Comparison of ENCODE assay signal across 8 cellular contexts in the genomic region with DNA sequence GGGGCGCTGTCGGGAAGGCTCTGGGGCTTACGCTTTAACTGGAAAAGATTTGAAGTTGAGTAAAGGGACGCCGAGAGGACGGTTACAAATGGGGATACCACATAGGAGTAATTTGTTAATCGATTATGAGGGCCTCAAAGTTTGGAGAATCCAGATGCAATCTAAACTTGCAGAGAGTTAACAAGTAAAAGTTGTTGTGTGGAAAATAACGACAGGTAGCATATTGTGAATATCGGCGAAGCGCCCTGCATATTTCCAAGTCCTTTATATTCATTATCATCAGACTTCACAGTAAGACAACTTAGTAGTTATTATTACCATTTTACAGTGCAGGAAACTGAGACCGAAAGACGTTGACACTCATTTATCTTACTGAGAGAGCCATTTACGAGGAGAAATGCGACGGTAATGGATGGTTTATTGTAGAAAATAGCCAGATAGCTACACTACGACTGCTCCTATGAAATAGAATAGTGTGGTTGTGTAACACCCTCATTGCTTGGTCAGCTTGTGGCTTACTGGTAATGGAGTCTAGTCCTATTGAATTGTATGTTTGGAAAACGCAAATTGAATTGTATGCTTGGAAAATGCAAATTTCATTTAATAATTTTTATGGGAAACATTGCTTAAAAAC. TPM values are rescaled to one million over a fixed set of nuclear protein-coding genes. Genes with fewer than 3 reads are reported as not detected.
A peak's percentile ranks its signal among the peaks of the same experiment; 100 is the strongest.
DNase-seq lines count a peak whose midpoint lies in the region; ATAC-seq, FAIRE-seq and TF ChIP-seq lines count a peak whose summit lies in the region.

No MANE protein-coding gene starts in this region.

- peak overlapping the region; percentile 82 for H3K4me2 ChIP-seq in MM.1S (ENCODE audit: low read depth, low read length)

- peak overlapping the region; percentile 77 for H3K27ac Mint-ChIP-seq in memory B cell

- no peak for TF ChIP-seq CTCF in MM.1S (IDR thresholded peaks at IDR 0.05; ENCODE audit: low read length)
- no peak for TF ChIP-seq CTCF in bronchial epithelial cell (IDR thresholded peaks at IDR 0.05; ENCODE audit: insufficient read depth, low read length, severe bottlenecking)

- H3F3A ChIP-seq in MM.1S (ENCODE audit: insufficient read depth, low read length) = peaks cover 7% of the 10 kb centered on the region; the same call in 1 of the 2 replicates

- H3K4me3 ChIP-seq in MM.1S (ENCODE audit: low read length) (peak overlapping the region; percentile 79), bronchial epithelial cell (ENCODE audit: low read depth, low read length) (peak overlapping the region; percentile 91)

- peaks cover 56% of the 10 kb centered on the region for H3K79me2 ChIP-seq in MM.1S (ENCODE audit: low read length)

- no peaks in the 10 kb centered on the region for H3K9me3 Mint-ChIP-seq in memory B cell

- peak overlapping the region; percentile 97 for H3K4me3 Mint-ChIP-seq in memory B cell

- no peaks in the 10 kb centered on the region for H3K9me2 ChIP-seq in MM.1S (replicated peaks; ENCODE audit: insufficient read depth, low read length)

- H3K36me3 ChIP-seq in MM.1S (replicated peaks; ENCODE audit: insufficient read depth, low read length) = no peaks in the 10 kb centered on the region
- no peaks in the 10 kb centered on the region for H3K36me3 ChIP-seq in bronchial epithelial cell (ENCODE audit: control insufficient read depth, insufficient read depth, low read length)

- H2AFZ ChIP-seq in MM.1S (ENCODE audit: low read length) = peak overlapping the region; percentile 85

- no peaks in the 10 kb centered on the region for H3K36me3 Mint-ChIP-seq in memory B cell

- FAIRE-seq in G401.6 (lab: Jason Lieb, UNC) = peak; percentile 23
- FAIRE-seq in bronchial epithelial cell (lab: Jason Lieb, UNC) = no peak

- H3K27me3 ChIP-seq in MM.1S (replicated peaks; ENCODE audit: insufficient read depth, low read length) (0 out of 2 replicates have a peak, but pooled peaks cover 6% of the 10 kb centered on the region), bronchial epithelial cell (ENCODE audit: control insufficient read depth, insufficient read depth, low read length) (no peaks in the 10 kb centered on the region)

- peak overlapping the region; percentile 91; the same call in 1 of the 2 replicates for H3K27ac ChIP-seq in MM.1S (ENCODE audit: low read length)

- no peak for ATAC-seq in memory B cell (ENCODE audit: low read depth)

- DNase-seq in MM.1S = no peak
- peak; percentile 61 for DNase-seq in bronchial epithelial cell (ENCODE audit: low read depth)
- DNase-seq in memory B cell (ENCODE audit: low spot score in 2 of 2) = no peak
- DNase-seq in NCI-H2107 treated with DMSO at 0.1 percent for 48 hours (lab: John Stamatoyannopoulos, UW; ENCODE audit: unreplicated experiment) = no peak
- no peak for DNase-seq in NCI-H1694 (lab: John Stamatoyannopoulos, UW)
- DNase-seq in activated CD4-positive, alpha-beta T cell treated with anti-CD3 and anti-CD28 coated beads for 4 hours = no peak
- no peak for DNase-seq in stimulated activated CD4-positive, alpha-beta T cell treated with anti-CD3 and anti-CD28 coated beads, Interleukin-4, amount 100 ng/mL, for 4 hours

- H4K20me1 ChIP-seq in MM.1S (ENCODE audit: insufficient read depth, low read length) = peaks cover 18% of the 10 kb centered on the region

- peaks cover 17% of the 10 kb centered on the region; the same call in 1 of the 2 replicates for H3K4me1 ChIP-seq in MM.1S (ENCODE audit: low read length)

- no peaks in the 10 kb centered on the region for H3K27me3 Mint-ChIP-seq in memory B cell

- peaks cover 51% of the 10 kb centered on the region for H3K4me1 Mint-ChIP-seq in memory B cell

- no peaks in the 10 kb centered on the region for H3K9me3 ChIP-seq in MM.1S (replicated peaks; ENCODE audit: insufficient read depth, low read length)

- H3K9ac ChIP-seq in MM.1S (ENCODE audit: low read length) = peak overlapping the region; percentile 95

RNA-seq across cellular contexts. Expression of a gene that starts 0.7 kb away (rescaled TPM):
- total RNA-seq in bronchial epithelial cell = 21.3 and 22.9 TPM in 2 replicates

RNA-seq across cellular contexts. Expression of a gene that starts 12.3 kb away (rescaled TPM):
- total RNA-seq in bronchial epithelial cell = 2.1 and 3.7 TPM in 2 replicates
